Comparison of ENCODE assay signal across 2 cellular contexts in genomic region chr10:128087146-128087883, GRCh38.
TF ChIP-seq lines count a peak whose summit lies in the region.

No MANE protein-coding gene starts in this region.

TF ChIP-seq in SK-N-SH treated with all-trans-retinoic acid at 6 μM for 48 hours, 23 proteins besides CTCF, POLR2A, EP300 and RAD21:
- no peak for TF ChIP-seq TSHZ2 (CRISPR knock-in tag; IDR thresholded peaks at IDR 0.05)
- no peak for TF ChIP-seq TOX (CRISPR knock-in tag; IDR thresholded peaks at IDR 0.05; ENCODE audit: borderline replicate concordance)
- TF ChIP-seq CSDC2 (CRISPR knock-in tag; IDR thresholded peaks at IDR 0.05), result no peak
- no peak for TF ChIP-seq GLIS3 (CRISPR knock-in tag; IDR thresholded peaks at IDR 0.05)
- TF ChIP-seq BACH2 (CRISPR knock-in tag; IDR thresholded peaks at IDR 0.05; ENCODE audit: borderline replicate concordance), result no peak
- TF ChIP-seq ESRRG (CRISPR knock-in tag; IDR thresholded peaks at IDR 0.05), result no peak
- TF ChIP-seq RARB (CRISPR knock-in tag; IDR thresholded peaks at IDR 0.05), result no peak
- TF ChIP-seq ZNF8 (CRISPR knock-in tag; IDR thresholded peaks at IDR 0.05), result no peak
- TF ChIP-seq CREB5 (CRISPR knock-in tag; IDR thresholded peaks at IDR 0.05; ENCODE audit: low read depth), result no peak
- TF ChIP-seq ZFP30 (CRISPR knock-in tag; IDR thresholded peaks at IDR 0.05), result no peak
- no peak for TF ChIP-seq ZNF70 (CRISPR knock-in tag; IDR thresholded peaks at IDR 0.05)
- TF ChIP-seq OSR1 (CRISPR knock-in tag; IDR thresholded peaks at IDR 0.05), result no peak
- no peak for TF ChIP-seq CSRNP3 (CRISPR knock-in tag; IDR thresholded peaks at IDR 0.05)
- TF ChIP-seq ZNF565 (CRISPR knock-in tag; conservative IDR thresholded peaks at IDR 0.05; ENCODE audit: low read depth), result no peak
- TF ChIP-seq ARNTL (CRISPR knock-in tag; IDR thresholded peaks at IDR 0.05; ENCODE audit: borderline replicate concordance, low read depth), result no peak
- no peak for TF ChIP-seq POU6F1 (CRISPR knock-in tag; IDR thresholded peaks at IDR 0.05; ENCODE audit: borderline replicate concordance, low read depth)
- no peak for TF ChIP-seq ZFP3 (CRISPR knock-in tag; IDR thresholded peaks at IDR 0.05)
TF ChIP-seq in SK-N-SH treated with all-trans-retinoic acid at 6 μM for 48 hours: peak in this region for 0.

TF ChIP-seq in SK-N-SH, 30 proteins besides CTCF, POLR2A, EP300 and RAD21 (continued from another document):
- TF ChIP-seq USF1 (IDR thresholded peaks at IDR 0.05; ENCODE audit: borderline replicate concordance, low read depth) (no peak), POLR2AphosphoS5 (IDR thresholded peaks at IDR 0.05; ENCODE audit: low read depth, low read length) (no peak), SMC3 (IDR thresholded peaks at IDR 0.05; ENCODE audit: low read depth, low read length) (no peak), EZH2phosphoT487 (IDR thresholded peaks at IDR 0.05; ENCODE audit: borderline replicate concordance, low read depth) (no peak), GABPA (IDR thresholded peaks at IDR 0.05; ENCODE audit: low read depth) (no peak), TAF1 (IDR thresholded peaks at IDR 0.05; ENCODE audit: borderline replicate concordance, low read depth, low read length) (no peak), USF2 (IDR thresholded peaks at IDR 0.05; ENCODE audit: borderline replicate concordance, low read depth, low read length) (no peak), REST (IDR thresholded peaks at IDR 0.05; ENCODE audit: low read depth, low read length) (no peak), IRF3 (IDR thresholded peaks at IDR 0.05; ENCODE audit: low read depth, low read length) (no peak), GATA2 (CRISPR knock-in tag; IDR thresholded peaks at IDR 0.05) (no peak)
TF ChIP-seq in SK-N-SH: peak in this region for 0.
